24 cellular contexts compared by ENCODE assay signal in the genomic region with DNA sequence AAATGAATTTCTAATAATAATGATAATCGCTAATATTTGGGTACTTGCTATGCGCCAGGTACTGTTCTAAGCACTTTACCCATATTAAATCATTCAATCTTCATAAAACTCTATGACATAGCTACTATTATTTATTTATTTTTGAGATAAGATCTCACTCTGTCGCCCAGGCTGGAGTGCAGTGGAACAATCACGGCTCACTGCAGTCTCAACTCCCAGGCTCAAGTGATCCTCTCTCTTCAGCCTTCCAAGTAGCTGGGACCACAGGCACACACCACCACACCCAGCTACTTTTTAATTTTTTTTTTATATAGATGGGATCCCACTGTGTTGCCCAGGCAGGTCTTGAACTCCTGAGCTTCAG.
"Had no signal": no experiment of that assay in that cellular context is flagged by ENCODE, and none has a peak within 500 bp of the region (broad histone marks: within the 10 kb centered on the region; RNA-seq: fewer than 3 reads in every experiment).

No MANE protein-coding gene starts in this region.

- H3K36me3 ChIP-seq: breast epithelium, thoracic aorta, vagina had no signal

- H3K4me3 ChIP-seq: breast epithelium, esophagus squamous epithelium, left ventricle myocardium inferior, lung, mucosa of descending colon, thoracic aorta, vagina had no signal

- H3K4me1 ChIP-seq: breast epithelium, esophagus squamous epithelium, vagina had no signal

- H3K27ac ChIP-seq: breast epithelium, epithelial cell of prostate, esophagus squamous epithelium, left ventricle myocardium inferior, thoracic aorta, vagina, VCaP had no signal

- H3K27me3 ChIP-seq: breast epithelium, esophagus squamous epithelium, vagina had no signal

- ATAC-seq: activated CD4-positive, CD25-positive, alpha-beta regulatory T cell treated with anti-CD3 and anti-CD28 coated beads, Interleukin-2, amount 50 U/mL, for 24 hours; mucosa of descending colon; natural killer cell treated with Interleukin-12 subunit alpha and Interleukin-12 subunit beta and Interleukin-15 and Interleukin-18, amount 100 ng/mL, for 72 hours; right cardiac atrium; stimulated activated naive CD8-positive, alpha-beta T cell treated with anti-CD3 and anti-CD28 coated beads, Interleukin-15, Interleukin-2, amounts not matched to agents 100 U/mL and 50 U/mL, for 24 hours had no signal

- DNase-seq: activated CD4-positive, alpha-beta T cell treated with anti-CD3 and anti-CD28 coated beads for 48 hours; activated CD4-positive, alpha-beta T cell treated with anti-CD3 and anti-CD28 coated beads, Interleukin-2, amount 50 U/mL, for 48 hours; activated CD8-positive, alpha-beta memory T cell treated with anti-CD3 and anti-CD28 coated beads for 24 hours; activated gamma-delta T cell; activated naive CD4-positive, alpha-beta T cell treated with anti-CD3 and anti-CD28 coated beads, Interleukin-2, amount 10 ng/mL, durations not matched to agents 7 days and 5 days; activated naive CD8-positive, alpha-beta T cell treated with anti-CD3 and anti-CD28 coated beads, Interleukin-2, amount 10 ng/mL, durations not matched to agents 7 days and 5 days; activated T-cell treated with anti-CD3 and anti-CD28 coated beads, Interleukin-2, amount 50 U/mL, for 1 hour; effector CD4-positive, alpha-beta T cell; esophagus squamous epithelium; left ventricle myocardium inferior; mucosa of descending colon; posterior cingulate gyrus; right cardiac atrium; stimulated activated CD4-positive, alpha-beta T cell treated with anti-CD3 and anti-CD28 coated beads, Interleukin-4, amount 100 ng/mL, for 1 hour; stimulated activated naive CD8-positive, alpha-beta T cell treated with anti-CD3 and anti-CD28 coated beads, Interleukin-15, Interleukin-2, amounts not matched to agents 100 U/mL and 50 U/mL, for 24 hours; T-helper 9 cell had no signal
